Comparison of ENCODE assay signal across 9 cellular contexts in genomic region chr11:82494988-82495432, GRCh38.
DNase-seq lines count a peak whose midpoint lies in the region; ATAC-seq and TF ChIP-seq lines count a peak whose summit lies in the region.
"Had no signal": no experiment of that assay in that cellular context is flagged by ENCODE, and none has a peak within 500 bp of the region (broad histone marks: within the 10 kb centered on the region; RNA-seq: fewer than 3 reads in every experiment).

No MANE protein-coding gene starts in this region.

- H3K9me3 Mint-ChIP-seq in stimulated activated memory B cell treated with anti-CD40 and anti-IgM and Interleukin-4, amounts not matched to agents 10 μg/mL and 1 μg/mL and 100 μg/mL, for 72 hours: no peaks in the 10 kb centered on the region
- H3K9me3 Mint-ChIP-seq in activated CD8-positive, alpha-beta T cell treated with anti-CD3 and anti-CD28 coated beads for 36 hours: peaks cover 7% of the 10 kb centered on the region

- no peak overlapping the region for H3K27ac Mint-ChIP-seq in stimulated activated memory B cell treated with anti-CD40 and anti-IgM and Interleukin-4, amounts not matched to agents 10 μg/mL and 1 μg/mL and 100 μg/mL, for 72 hours
- H3K27ac Mint-ChIP-seq in activated CD8-positive, alpha-beta T cell treated with anti-CD3 and anti-CD28 coated beads for 36 hours: no peak overlapping the region
- H3K27ac Mint-ChIP-seq: natural killer cell treated with Interleukin-12 subunit alpha and Interleukin-12 subunit beta and Interleukin-15 and Interleukin-18, amount 100 ng/mL, for 72 hours had no signal

- ATAC-seq in HG02678 (IDR thresholded peaks at IDR 0.05; ENCODE audit: unreplicated experiment): peak; percentile 86
- no peak for ATAC-seq in stimulated activated memory B cell treated with anti-CD40 and anti-IgM and Interleukin-4, amounts not matched to agents 10 μg/mL and 1 μg/mL and 100 μg/mL, for 72 hours
- no peak for ATAC-seq in activated CD8-positive, alpha-beta T cell treated with anti-CD3 and anti-CD28 coated beads for 36 hours

- TF ChIP-seq CTCF in GM10248 (IDR thresholded peaks at IDR 0.05; ENCODE audit: control extremely low read depth, extremely low read depth, low read depth, missing control alignments): peak; percentile 9
- no peak for TF ChIP-seq CTCF in activated CD8-positive, alpha-beta T cell treated with anti-CD3 and anti-CD28 coated beads for 36 hours (IDR thresholded peaks at IDR 0.05)

- POLR2A ChIA-PET in GM10248 (lab: Yijun Ruan, JAX): no interaction called here
- POLR2A ChIA-PET in activated CD8-positive, alpha-beta T cell treated with anti-CD3 and anti-CD28 coated beads for 36 hours (lab: Charles Lee): no interaction called here

- intact Hi-C loops in activated CD8-positive, alpha-beta T cell treated with anti-CD3 and anti-CD28 coated beads for 36 hours (cut with micrococcal nuclease): no loop called here

- H3K4me3 Mint-ChIP-seq in stimulated activated memory B cell treated with anti-CD40 and anti-IgM and Interleukin-4, amounts not matched to agents 10 μg/mL and 1 μg/mL and 100 μg/mL, for 72 hours: no peak overlapping the region
- H3K4me3 Mint-ChIP-seq in activated CD8-positive, alpha-beta T cell treated with anti-CD3 and anti-CD28 coated beads for 36 hours: no peak overlapping the region
- H3K4me3 Mint-ChIP-seq: natural killer cell treated with Interleukin-12 subunit alpha and Interleukin-12 subunit beta and Interleukin-15 and Interleukin-18, amount 100 ng/mL, for 72 hours had no signal

- DNase-seq in GM10248 (ENCODE audit: extremely low spot score): peak; percentile 16
- peak; percentile 56 for DNase-seq in NCI-H82 (lab: John Stamatoyannopoulos, UW)
- DNase-seq in iPS DF 19.7 (ENCODE audit: low read depth, low spot score): peak; percentile 17
- DNase-seq in activated CD8-positive, alpha-beta T cell treated with anti-CD3 and anti-CD28 coated beads for 36 hours: no peak
- DNase-seq in OCI-M2 (lab: John Stamatoyannopoulos, UW; ENCODE audit: unreplicated experiment): no peak
- DNase-seq in activated gamma-delta T cell (lab: John Stamatoyannopoulos, UW): no peak

- H3K36me3 Mint-ChIP-seq in stimulated activated memory B cell treated with anti-CD40 and anti-IgM and Interleukin-4, amounts not matched to agents 10 μg/mL and 1 μg/mL and 100 μg/mL, for 72 hours: no peaks in the 10 kb centered on the region
- H3K36me3 Mint-ChIP-seq in activated CD8-positive, alpha-beta T cell treated with anti-CD3 and anti-CD28 coated beads for 36 hours (ENCODE audit: low read depth): no peaks in the 10 kb centered on the region
- H3K36me3 Mint-ChIP-seq: natural killer cell treated with Interleukin-12 subunit alpha and Interleukin-12 subunit beta and Interleukin-15 and Interleukin-18, amount 100 ng/mL, for 72 hours had no signal

- CTCF ChIA-PET in GM10248 (lab: Yijun Ruan, JAX): interaction anchor here (0.7 to 3.0 kb wide), 6 partner anchors 10 to 206 kb away, joined by 3 to 15 read pairs (median 3); no protein-coding TSS in a partner anchor
- CTCF ChIA-PET in activated CD8-positive, alpha-beta T cell treated with anti-CD3 and anti-CD28 coated beads for 36 hours (lab: Charles Lee): no interaction called here

- no peaks in the 10 kb centered on the region for H3K4me1 Mint-ChIP-seq in stimulated activated memory B cell treated with anti-CD40 and anti-IgM and Interleukin-4, amounts not matched to agents 10 μg/mL and 1 μg/mL and 100 μg/mL, for 72 hours
- H3K4me1 Mint-ChIP-seq in activated CD8-positive, alpha-beta T cell treated with anti-CD3 and anti-CD28 coated beads for 36 hours (ENCODE audit: low read depth): no peaks in the 10 kb centered on the region

- H3K27me3 Mint-ChIP-seq in stimulated activated memory B cell treated with anti-CD40 and anti-IgM and Interleukin-4, amounts not matched to agents 10 μg/mL and 1 μg/mL and 100 μg/mL, for 72 hours: no peaks in the 10 kb centered on the region
- no peaks in the 10 kb centered on the region for H3K27me3 Mint-ChIP-seq in activated CD8-positive, alpha-beta T cell treated with anti-CD3 and anti-CD28 coated beads for 36 hours
- H3K27me3 Mint-ChIP-seq: natural killer cell treated with Interleukin-12 subunit alpha and Interleukin-12 subunit beta and Interleukin-15 and Interleukin-18, amount 100 ng/mL, for 72 hours had no signal

Comparison
In these comparisons a context has a peak if more than half of its experiments do, and no peak if none do; other contexts are left out.
1. DNase-seq: peak in GM10248 (single experiment), NCI-H82 (single experiment) and iPS DF 19.7 (single experiment); none in activated CD8-positive, alpha-beta T cell treated with anti-CD3 and anti-CD28 coated beads for 36 hours (single experiment), OCI-M2 (single experiment) and activated gamma-delta T cell (single experiment).